ENCODE assay signal across 1 cellular context in the genomic region with DNA sequence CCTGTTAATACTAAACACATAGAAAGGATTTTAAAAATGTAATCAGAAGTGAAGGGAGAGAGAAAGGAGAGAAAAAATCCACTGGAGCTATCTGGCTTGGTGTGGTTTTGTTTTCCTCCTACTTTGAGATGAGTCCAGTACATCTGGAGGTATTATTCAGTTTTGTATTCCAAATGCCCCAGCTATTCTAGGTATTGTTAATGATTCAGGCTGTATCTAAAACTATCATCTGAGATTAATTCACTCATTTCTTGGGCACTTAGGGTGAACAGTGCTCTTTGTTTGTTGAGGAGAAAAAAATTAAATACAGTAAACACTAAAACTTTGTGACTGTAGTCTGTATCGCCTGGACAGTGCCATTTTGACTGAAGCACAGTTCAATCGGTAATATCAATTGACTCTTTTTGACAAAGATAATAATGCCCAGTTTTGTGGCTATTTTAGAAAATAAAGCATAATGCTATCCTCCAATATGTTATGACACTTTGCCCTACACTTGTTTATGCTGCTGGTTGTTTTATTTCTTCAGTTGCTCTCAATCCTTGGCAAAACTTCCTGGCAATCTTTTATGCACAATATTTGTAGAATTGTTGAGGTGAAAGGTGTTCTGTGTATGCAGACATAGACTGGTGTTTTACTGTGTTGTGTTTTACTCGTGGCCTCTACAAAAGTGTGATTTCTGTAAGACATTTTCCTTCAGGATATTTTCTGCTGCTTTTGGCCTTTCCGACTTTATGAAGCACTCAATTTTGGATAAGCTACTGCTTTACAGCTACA.
TF ChIP-seq lines count a peak whose summit lies in the region.

No MANE protein-coding gene starts in this region.

TF ChIP-seq in SK-N-SH, 30 proteins besides CTCF, POLR2A, EP300 and RAD21 (continued from another document):
- TF ChIP-seq, protein P1, sequence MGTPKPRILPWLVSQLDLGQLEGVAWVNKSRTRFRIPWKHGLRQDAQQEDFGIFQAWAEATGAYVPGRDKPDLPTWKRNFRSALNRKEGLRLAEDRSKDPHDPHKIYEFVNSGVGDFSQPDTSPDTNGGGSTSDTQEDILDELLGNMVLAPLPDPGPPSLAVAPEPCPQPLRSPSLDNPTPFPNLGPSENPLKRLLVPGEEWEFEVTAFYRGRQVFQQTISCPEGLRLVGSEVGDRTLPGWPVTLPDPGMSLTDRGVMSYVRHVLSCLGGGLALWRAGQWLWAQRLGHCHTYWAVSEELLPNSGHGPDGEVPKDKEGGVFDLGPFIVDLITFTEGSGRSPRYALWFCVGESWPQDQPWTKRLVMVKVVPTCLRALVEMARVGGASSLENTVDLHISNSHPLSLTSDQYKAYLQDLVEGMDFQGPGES (IDR thresholded peaks at IDR 0.05; ENCODE audit: low read depth, low read length): no peak
- TF ChIP-seq, protein P2, sequence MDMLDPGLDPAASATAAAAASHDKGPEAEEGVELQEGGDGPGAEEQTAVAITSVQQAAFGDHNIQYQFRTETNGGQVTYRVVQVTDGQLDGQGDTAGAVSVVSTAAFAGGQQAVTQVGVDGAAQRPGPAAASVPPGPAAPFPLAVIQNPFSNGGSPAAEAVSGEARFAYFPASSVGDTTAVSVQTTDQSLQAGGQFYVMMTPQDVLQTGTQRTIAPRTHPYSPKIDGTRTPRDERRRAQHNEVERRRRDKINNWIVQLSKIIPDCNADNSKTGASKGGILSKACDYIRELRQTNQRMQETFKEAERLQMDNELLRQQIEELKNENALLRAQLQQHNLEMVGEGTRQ (IDR thresholded peaks at IDR 0.05; ENCODE audit: borderline replicate concordance, low read depth, low read length): no peak
- TF ChIP-seq, protein P3, sequence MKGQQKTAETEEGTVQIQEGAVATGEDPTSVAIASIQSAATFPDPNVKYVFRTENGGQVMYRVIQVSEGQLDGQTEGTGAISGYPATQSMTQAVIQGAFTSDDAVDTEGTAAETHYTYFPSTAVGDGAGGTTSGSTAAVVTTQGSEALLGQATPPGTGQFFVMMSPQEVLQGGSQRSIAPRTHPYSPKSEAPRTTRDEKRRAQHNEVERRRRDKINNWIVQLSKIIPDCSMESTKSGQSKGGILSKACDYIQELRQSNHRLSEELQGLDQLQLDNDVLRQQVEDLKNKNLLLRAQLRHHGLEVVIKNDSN (IDR thresholded peaks at IDR 0.05; ENCODE audit: borderline replicate concordance, low read depth): no peak
- no peak for TF ChIP-seq NFIC (IDR thresholded peaks at IDR 0.05; ENCODE audit: borderline replicate concordance)
- no peak for TF ChIP-seq TEAD4 (IDR thresholded peaks at IDR 0.05; ENCODE audit: borderline replicate concordance, insufficient read depth)
- no peak for TF ChIP-seq MEF2A (IDR thresholded peaks at IDR 0.05; ENCODE audit: borderline replicate concordance, low read depth)
- TF ChIP-seq RXRA (IDR thresholded peaks at IDR 0.05; ENCODE audit: borderline replicate concordance, low read depth): no peak
- TF ChIP-seq RCOR1 (IDR thresholded peaks at IDR 0.05; ENCODE audit: low read length): no peak
- TF ChIP-seq SIN3A (IDR thresholded peaks at IDR 0.05; ENCODE audit: borderline replicate concordance, low read depth, low read length): no peak
- TF ChIP-seq GABPA (IDR thresholded peaks at IDR 0.05; ENCODE audit: low read depth): no peak
- no peak for TF ChIP-seq FOXM1 (IDR thresholded peaks at IDR 0.05; ENCODE audit: low read depth)
- no peak for TF ChIP-seq GATA2 (CRISPR knock-in tag; IDR thresholded peaks at IDR 0.05)
- TF ChIP-seq, protein P4, sequence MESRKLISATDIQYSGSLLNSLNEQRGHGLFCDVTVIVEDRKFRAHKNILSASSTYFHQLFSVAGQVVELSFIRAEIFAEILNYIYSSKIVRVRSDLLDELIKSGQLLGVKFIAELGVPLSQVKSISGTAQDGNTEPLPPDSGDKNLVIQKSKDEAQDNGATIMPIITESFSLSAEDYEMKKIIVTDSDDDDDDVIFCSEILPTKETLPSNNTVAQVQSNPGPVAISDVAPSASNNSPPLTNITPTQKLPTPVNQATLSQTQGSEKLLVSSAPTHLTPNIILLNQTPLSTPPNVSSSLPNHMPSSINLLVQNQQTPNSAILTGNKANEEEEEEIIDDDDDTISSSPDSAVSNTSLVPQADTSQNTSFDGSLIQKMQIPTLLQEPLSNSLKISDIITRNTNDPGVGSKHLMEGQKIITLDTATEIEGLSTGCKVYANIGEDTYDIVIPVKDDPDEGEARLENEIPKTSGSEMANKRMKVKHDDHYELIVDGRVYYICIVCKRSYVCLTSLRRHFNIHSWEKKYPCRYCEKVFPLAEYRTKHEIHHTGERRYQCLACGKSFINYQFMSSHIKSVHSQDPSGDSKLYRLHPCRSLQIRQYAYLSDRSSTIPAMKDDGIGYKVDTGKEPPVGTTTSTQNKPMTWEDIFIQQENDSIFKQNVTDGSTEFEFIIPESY (IDR thresholded peaks at IDR 0.05; ENCODE audit: borderline replicate concordance, low read depth): no peak
- no peak for TF ChIP-seq TAF1 (IDR thresholded peaks at IDR 0.05; ENCODE audit: borderline replicate concordance, low read depth, low read length)
- TF ChIP-seq, protein P5, sequence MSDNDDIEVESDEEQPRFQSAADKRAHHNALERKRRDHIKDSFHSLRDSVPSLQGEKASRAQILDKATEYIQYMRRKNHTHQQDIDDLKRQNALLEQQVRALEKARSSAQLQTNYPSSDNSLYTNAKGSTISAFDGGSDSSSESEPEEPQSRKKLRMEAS (IDR thresholded peaks at IDR 0.05; ENCODE audit: low read depth): no peak
